In genomic region chr2:72950558-72951255, GRCh38 we compare ENCODE assay signal across 24 cellular contexts. TPM values are rescaled to one million over a fixed set of nuclear protein-coding genes. Genes with fewer than 3 reads are reported as not detected.
A peak's percentile ranks its signal among the peaks of the same experiment; 100 is the strongest.
DNase-seq lines count a peak whose midpoint lies in the region; ATAC-seq, FAIRE-seq and TF ChIP-seq lines count a peak whose summit lies in the region.
"Had no signal": no experiment of that assay in that cellular context is flagged by ENCODE, and none has a peak within 500 bp of the region (broad histone marks: within the 10 kb centered on the region; RNA-seq: fewer than 3 reads in every experiment).

No MANE protein-coding gene starts in this region.

- H4K12ac ChIP-seq in trophoblast cell (ENCODE audit: low read depth, low read length): no peak overlapping the region

- H3K36me3 Mint-ChIP-seq in GM23338 (ENCODE audit: low read depth): peaks cover 9% of the 10 kb centered on the region; the same call in 2 of the 3 replicates

- H3K27ac Mint-ChIP-seq in GM23338: peak overlapping the region; percentile 94

- H3K36me3 ChIP-seq in GM23338 (ENCODE audit: insufficient read depth): no peaks in the 10 kb centered on the region
- no peaks in the 10 kb centered on the region for H3K36me3 ChIP-seq in OCI-LY1 (ENCODE audit: insufficient read depth, low read length)
- no peaks in the 10 kb centered on the region for H3K36me3 ChIP-seq in iPS-20b (ENCODE audit: insufficient read depth, low read depth, low read length)
- H3K36me3 ChIP-seq in trophoblast cell (ENCODE audit: control insufficient read depth in 1 of 2, insufficient read depth in 2 of 2, low read length in 2 of 2): no peaks in the 10 kb centered on the region
- H3K36me3 ChIP-seq in gastrocnemius medialis: no peaks in the 10 kb centered on the region

- H4K8ac ChIP-seq in trophoblast cell (ENCODE audit: low read depth, low read length): no peak overlapping the region

- H3K9me3 Mint-ChIP-seq in GM23338: no peaks in the 10 kb centered on the region

- H3K23ac ChIP-seq in trophoblast cell (ENCODE audit: low read length): no peak overlapping the region

- H3K9me3 ChIP-seq in OCI-LY1 (ENCODE audit: low read length): no peaks in the 10 kb centered on the region
- H3K9me3 ChIP-seq in iPS-20b (ENCODE audit: insufficient read depth, low read depth, low read length): no peaks in the 10 kb centered on the region
- H3K9me3 ChIP-seq in trophoblast cell (ENCODE audit: insufficient read depth, low read depth, low read length): peaks cover 2% of the 10 kb centered on the region
- H3K9me3 ChIP-seq in gastrocnemius medialis: no peaks in the 10 kb centered on the region
- H3K9me3 ChIP-seq: A549 had no signal

- H4K20me1 ChIP-seq in GM23338 (replicated peaks; ENCODE audit: insufficient read depth) (no peaks in the 10 kb centered on the region), OCI-LY1 (ENCODE audit: insufficient read depth, low read length) (no peaks in the 10 kb centered on the region)

- WGBS in trophoblast cell (ENCODE audit: extremely low coverage, insufficient coverage, insufficient read length): no CpG with 5 or more reads among the region's 13 CpGs

- H3K18ac ChIP-seq in trophoblast cell (ENCODE audit: low read length): no peak overlapping the region

- H3K9me2 ChIP-seq in GM23338 (ENCODE audit: insufficient read depth) (no peaks in the 10 kb centered on the region), OCI-LY1 (ENCODE audit: low read depth, low read length) (no peaks in the 10 kb centered on the region)

- peaks cover 13% of the 10 kb centered on the region for H3F3A ChIP-seq in GM23338 (replicated peaks; ENCODE audit: low read depth)
- H3F3A ChIP-seq in OCI-LY1 (ENCODE audit: insufficient read depth, low read length): no peaks in the 10 kb centered on the region

- intact Hi-C loops in gastrocnemius medialis (cut with DNase I; ENCODE audit: low total_unique reads): no loop called here

- no peak overlapping the region for H3K4me3 Mint-ChIP-seq in GM23338

- H2BK12ac ChIP-seq in trophoblast cell (ENCODE audit: low read length): peak overlapping the region; percentile 44

- H3K9ac ChIP-seq in OCI-LY1 (ENCODE audit: low read length) (no peak overlapping the region), iPS-20b (ENCODE audit: low read depth, low read length) (peak overlapping the region; percentile 40; the same call in 1 of the 2 replicates), trophoblast cell (ENCODE audit: low read length) (no peak overlapping the region)

- DNase-seq in GM23338 (ENCODE audit: low spot score) (no peak), trophoblast cell (no peak), urothelium cell line (ENCODE audit: low spot score) (no peak), DMS79 (lab: John Stamatoyannopoulos, UW) (no peak), gastrocnemius medialis (no peak)
- DNase-seq: C1 segment of cervical spinal cord, GF-D8, GOT3, KBM-7, NCI-H1048, NCI-H146, NCI-H2081, NCI-H510A treated with DMSO at 0.1 percent for 48 hours, NCI-H82, Right ventricle myocardium superior had no signal

- ATAC-seq in GM23338 (peak; percentile 36), GM18909 (IDR thresholded peaks at IDR 0.05; ENCODE audit: poor library complexity, unreplicated experiment) (no peak), gastrocnemius medialis (no peak)
- ATAC-seq: A549 had no signal

- peaks cover 30% of the 10 kb centered on the region for H3K27me3 Mint-ChIP-seq in GM23338 (ENCODE audit: insufficient read depth, low read depth, poor library complexity)

- H3K4me1 Mint-ChIP-seq in GM23338: peaks cover 53% of the 10 kb centered on the region

- H3K4me1 ChIP-seq in GM23338 (ENCODE audit: insufficient read depth) (peaks cover 24% of the 10 kb centered on the region), OCI-LY1 (ENCODE audit: insufficient read depth, low read length, severe bottlenecking) (peaks cover 12% of the 10 kb centered on the region), iPS-20b (ENCODE audit: insufficient read depth, low read length) (peaks cover 11% of the 10 kb centered on the region; the same call in 1 of the 2 replicates), trophoblast cell (ENCODE audit: control insufficient read depth in 1 of 2, insufficient read depth in 2 of 2, low read length in 2 of 2) (peaks cover 11 to 19% of the 10 kb centered on the region in 2 experiments), gastrocnemius medialis (no peaks in the 10 kb centered on the region)
- H3K4me1 ChIP-seq: A549 had no signal

- peak overlapping the region; percentile 65; the same call in 1 of the 2 replicates for H3K4me2 ChIP-seq in GM23338
- H3K4me2 ChIP-seq in OCI-LY1 (ENCODE audit: low read length): no peak overlapping the region; the same call in 1 of the 2 replicates
- no peak overlapping the region for H3K4me2 ChIP-seq in trophoblast cell (ENCODE audit: low read length)
- H3K4me2 ChIP-seq: A549 had no signal

- no peak overlapping the region for H3K14ac ChIP-seq in trophoblast cell (ENCODE audit: low read length)

- in situ Hi-C loops in gastrocnemius medialis (cut with MboI; ENCODE audit: low sequenced_read_pairs in 4 of 4): no loop called here

- TF ChIP-seq CTCF in GM23338 (conservative IDR thresholded peaks at IDR 0.05; ENCODE audit: low read depth in 2 of 2) (no peak), OCI-LY1 (IDR thresholded peaks at IDR 0.05; ENCODE audit: low read length) (no peak), gastrocnemius medialis (IDR thresholded peaks at IDR 0.05 in 4 of 5, conservative IDR thresholded peaks at IDR 0.05 in 1 of 5) (no peak)

- H3K4ac ChIP-seq in trophoblast cell (ENCODE audit: low read depth, low read length): no peak overlapping the region

- no peaks in the 10 kb centered on the region for H3K27me3 ChIP-seq in GM23338 (ENCODE audit: insufficient read depth)
- H3K27me3 ChIP-seq in OCI-LY1 (ENCODE audit: insufficient read depth, low read length): no peaks in the 10 kb centered on the region
- peaks cover 4% of the 10 kb centered on the region; the same call in 1 of the 2 replicates for H3K27me3 ChIP-seq in iPS-20b (ENCODE audit: insufficient read depth, low read length)
- H3K27me3 ChIP-seq in trophoblast cell (ENCODE audit: insufficient read depth, low read length): no peaks in the 10 kb centered on the region
- H3K27me3 ChIP-seq in gastrocnemius medialis: no peaks in the 10 kb centered on the region

- H2AFZ ChIP-seq in GM23338: no peak overlapping the region
- no peak overlapping the region for H2AFZ ChIP-seq in OCI-LY1 (ENCODE audit: low read length)
- H2AFZ ChIP-seq in trophoblast cell (ENCODE audit: insufficient read depth, low read length, poor library complexity): no peak overlapping the region

- H2BK5ac ChIP-seq in trophoblast cell (ENCODE audit: low read depth, low read length, poor library complexity): no peak overlapping the region

- no peak for TF ChIP-seq POLR2A in gastrocnemius medialis (IDR thresholded peaks at IDR 0.05)

- H3K79me1 ChIP-seq in trophoblast cell (ENCODE audit: low read length): no peaks in the 10 kb centered on the region

- peak overlapping the region; percentile 10 for H2BK120ac ChIP-seq in trophoblast cell (ENCODE audit: insufficient read depth, low read length, poor library complexity)

- H3K4me3 ChIP-seq in GM23338 (no peak overlapping the region), OCI-LY1 (ENCODE audit: low read depth, low read length, poor library complexity, severe bottlenecking) (no peak overlapping the region), iPS-20b (ENCODE audit: low read length) (no peak overlapping the region), trophoblast cell (ENCODE audit: low read depth, low read length) (no peak overlapping the region), gastrocnemius medialis (no peak overlapping the region)
- H3K4me3 ChIP-seq: A549, SK-N-MC had no signal

- no peak overlapping the region for H4K91ac ChIP-seq in trophoblast cell (ENCODE audit: low read depth, low read length)

- no peaks in the 10 kb centered on the region for H3K79me2 ChIP-seq in GM23338 (replicated peaks; ENCODE audit: insufficient read depth)
- H3K79me2 ChIP-seq in OCI-LY1 (ENCODE audit: insufficient read depth, low read length): no peaks in the 10 kb centered on the region
- H3K79me2 ChIP-seq in trophoblast cell (ENCODE audit: control insufficient read depth, insufficient read depth, low read length, poor library complexity): no peaks in the 10 kb centered on the region

- H2AK5ac ChIP-seq in trophoblast cell (ENCODE audit: low read length): no peak overlapping the region

- H3K27ac ChIP-seq in GM23338 (ENCODE audit: low read depth) (peak overlapping the region; percentile 80), OCI-LY1 (ENCODE audit: low read depth, low read length, poor library complexity, severe bottlenecking) (peak overlapping the region; percentile 36), iPS-20b (ENCODE audit: low read length) (peak overlapping the region; percentile 43), trophoblast cell (ENCODE audit: low read depth, low read length) (no peak overlapping the region), gastrocnemius medialis (no peak overlapping the region)
- H3K27ac ChIP-seq: A549, SK-N-MC had no signal

- FAIRE-seq in urothelium cell line (lab: Jason Lieb, UNC): no peak
- FAIRE-seq: A549, GM12891, GM18507, RCC 7860 had no signal

TF ChIP-seq in GM23338, 12 proteins besides CTCF, POLR2A, EP300 and RAD21 (continues in another document):
- TF ChIP-seq ZNF114 (CRISPR knock-in tag; IDR thresholded peaks at IDR 0.05): no peak
- TF ChIP-seq ETS1 (IDR thresholded peaks at IDR 0.05): no peak

RNA-seq across cellular contexts. Expression of gene EMX1, which starts 33.4 kb away (rescaled TPM):
- 7.9 and 12.6 TPM in 2 replicates for total RNA-seq in GM23338 (2014; rRNA removed; shearing (Covaris generic))
- 3.9 and 4.2 TPM in 2 replicates for polyA plus RNA-seq in GM23338 (2016; fragmentation: Nextera tagmentation; extraction: Ambion mirVana)
- polyA plus RNA-seq in trophoblast cell (2013): 0.05 TPM in 1 of 2 replicates, not detected in the other
- not detected for total RNA-seq in gastrocnemius medialis
- total RNA-seq: HT1080, Right ventricle myocardium superior had no signal

Comparison
In these comparisons a context has a peak if more than half of its experiments do, and no peak if none do; other contexts are left out.
1. H3K27ac ChIP-seq: peak in GM23338 (single experiment), OCI-LY1 (single experiment) and iPS-20b (single experiment); none in trophoblast cell (single experiment) and gastrocnemius medialis (0 of 4).